Comparison of ENCODE assay signal across 1 cellular context in genomic region chr7:39016609-39017008, GRCh38.
TF ChIP-seq lines count a peak whose summit lies in the region.

No MANE protein-coding gene starts in this region.

TF ChIP-seq in IMR-90, 13 proteins besides CTCF, POLR2A, EP300 and RAD21 (continued from another document):
- no peak for TF ChIP-seq MXI1 (IDR thresholded peaks at IDR 0.05; ENCODE audit: borderline replicate concordance, low read depth, low read length)
- no peak for TF ChIP-seq FOS (IDR thresholded peaks at IDR 0.05; ENCODE audit: low read depth, low read length)
- TF ChIP-seq MAFK (IDR thresholded peaks at IDR 0.05; ENCODE audit: low read depth, low read length), result no peak
- TF ChIP-seq SMC3 (IDR thresholded peaks at IDR 0.05; ENCODE audit: low read depth, low read length), result no peak
- TF ChIP-seq CEBPB (IDR thresholded peaks at IDR 0.05; ENCODE audit: low read depth, low read length), result no peak
- TF ChIP-seq RFX5 (IDR thresholded peaks at IDR 0.05; ENCODE audit: low read depth, low read length), result no peak
- TF ChIP-seq RCOR1 (IDR thresholded peaks at IDR 0.05; ENCODE audit: insufficient replicate concordance, low read length), result no peak
- TF ChIP-seq CHD1 (IDR thresholded peaks at IDR 0.05; ENCODE audit: low read depth, low read length), result no peak
- no peak for TF ChIP-seq ELK1 (IDR thresholded peaks at IDR 0.05; ENCODE audit: borderline replicate concordance, low read depth, low read length)
- TF ChIP-seq BHLHE40 (IDR thresholded peaks at IDR 0.05; ENCODE audit: low read depth, low read length), result no peak
- no peak for TF ChIP-seq NFE2L2 (IDR thresholded peaks at IDR 0.05; ENCODE audit: low read depth, low read length)
- no peak for TF ChIP-seq MAZ (IDR thresholded peaks at IDR 0.05; ENCODE audit: borderline replicate concordance, low read depth, low read length)
TF ChIP-seq in IMR-90: peak in this region for 0.
